Comparison of ENCODE assay signal across 29 cellular contexts in genomic region chr12:104434129-104434528, GRCh38.
"Had no signal": no experiment of that assay in that cellular context is flagged by ENCODE, and none has a peak within 500 bp of the region (broad histone marks: within the 10 kb centered on the region; RNA-seq: fewer than 3 reads in every experiment).

No MANE protein-coding gene starts in this region.

- H3K27me3 ChIP-seq: stomach, testis, thyroid gland, tibial artery, tibial nerve, transverse colon, upper lobe of left lung, upper lobe of right lung, uterus, vagina had no signal

- H3K27ac Mint-ChIP-seq: stimulated activated effector memory CD8-positive, alpha-beta T cell treated with anti-CD3 and anti-CD28 coated beads, Interleukin-12 subunit alpha, Interleukin-12 subunit beta, amount 100 ng/mL, for 72 hours; stimulated activated memory B cell treated with anti-CD40 and anti-IgM and Interleukin-4, amounts not matched to agents 10 μg/mL and 1 μg/mL and 100 μg/mL, for 72 hours; stimulated activated naive B cell treated with anti-CD40 and anti-IgM and Interleukin-4, amounts not matched to agents 10 μg/mL and 1 μg/mL and 100 μg/mL, for 72 hours; stimulated activated naive CD8-positive, alpha-beta T cell treated with anti-CD3 and anti-CD28 coated beads, Interleukin-15, amount 100 ng/mL, for 72 hours; stimulated activated naive CD8-positive, alpha-beta T cell treated with anti-CD3 and anti-CD28 coated beads, Interleukin-15, Interleukin-2, amounts not matched to agents 100 ng/mL and 50 ng/mL, for 24 hours; type B pancreatic cell had no signal

- H3K4me1 Mint-ChIP-seq: stimulated activated memory B cell treated with anti-CD40 and anti-IgM and Interleukin-4, amounts not matched to agents 10 μg/mL and 1 μg/mL and 100 μg/mL, for 72 hours; stimulated activated naive CD8-positive, alpha-beta T cell treated with anti-CD3 and anti-CD28 coated beads, Interleukin-15, amount 100 ng/mL, for 72 hours had no signal

- H3K4me3 ChIP-seq: stomach, suprapubic skin, testis, thoracic aorta, thyroid gland, tibial artery, tibial nerve, transverse colon, upper lobe of left lung, upper lobe of right lung, uterus, vagina had no signal

- FAIRE-seq: urothelium cell line had no signal

- ATAC-seq: stimulated activated effector memory CD8-positive, alpha-beta T cell treated with anti-CD3 and anti-CD28 coated beads, Interleukin-12 subunit alpha, Interleukin-12 subunit beta, amount 100 ng/mL, for 72 hours; stimulated activated memory B cell treated with anti-CD40 and anti-IgM and Interleukin-4, amounts not matched to agents 10 μg/mL and 1 μg/mL and 100 μg/mL, for 72 hours; stimulated activated naive B cell treated with anti-CD40 and anti-IgM and Interleukin-4, amounts not matched to agents 10 μg/mL and 1 μg/mL and 100 μg/mL, for 72 hours; stimulated activated naive CD8-positive, alpha-beta T cell treated with anti-CD3 and anti-CD28 coated beads, Interleukin-15, amount 100 ng/mL, for 72 hours; stimulated activated naive CD8-positive, alpha-beta T cell treated with anti-CD3 and anti-CD28 coated beads, Interleukin-15, Interleukin-2, amounts not matched to agents 100 U/mL and 50 U/mL, for 24 hours; upper lobe of right lung had no signal

- H3K4me1 ChIP-seq: suprapubic skin, testis, thyroid gland, tibial artery, tibial nerve, transverse colon, upper lobe of left lung, upper lobe of right lung, uterus, vagina had no signal

- H3K9me3 ChIP-seq: stomach, suprapubic skin, testis, thoracic aorta, thyroid gland, tibial artery, tibial nerve, transverse colon, upper lobe of left lung, upper lobe of right lung, uterus, vagina had no signal

- H3K36me3 ChIP-seq: stomach, suprapubic skin, thoracic aorta, thyroid gland, tibial artery, tibial nerve, transverse colon, upper lobe of left lung, upper lobe of right lung, uterus, vagina had no signal

- H3K27me3 Mint-ChIP-seq: stimulated activated memory B cell treated with anti-CD40 and anti-IgM and Interleukin-4, amounts not matched to agents 10 μg/mL and 1 μg/mL and 100 μg/mL, for 72 hours had no signal

- DNase-seq: stimulated activated CD4-positive, alpha-beta T cell treated with anti-CD3 and anti-CD28 coated beads, Interleukin-2, amount 100 ng/mL, for 48 hours; stimulated activated CD4-positive, alpha-beta T cell treated with anti-CD3 and anti-CD28 coated beads, Interleukin-4, amount 100 ng/mL, for 1 hour; stimulated activated CD4-positive, alpha-beta T cell treated with anti-CD3 and anti-CD28 coated beads, Interleukin-4, amount 100 ng/mL, for 24 hours; stimulated activated CD4-positive, alpha-beta T cell treated with anti-CD3 and anti-CD28 coated beads, Interleukin-4, amount 100 ng/mL, for 4 hours; stimulated activated CD8-positive, alpha-beta memory T cell treated with anti-CD3 and anti-CD28 coated beads, Interleukin-4, amount 100 ng/mL, for 48 hours; stimulated activated naive B cell treated with anti-CD40 and anti-IgM and Interleukin-4, amounts not matched to agents 10 μg/mL and 1 μg/mL and 100 μg/mL, for 72 hours; stimulated activated naive CD4-positive, alpha-beta T cell; stimulated activated naive CD4-positive, alpha-beta T cell treated with Interleukin-2 at 50 U/mL for 16 hours; stimulated activated naive CD8-positive, alpha-beta T cell treated with anti-CD3 and anti-CD28 coated beads, Interleukin-15, amount 100 ng/mL, for 72 hours; stimulated activated naive CD8-positive, alpha-beta T cell treated with anti-CD3 and anti-CD28 coated beads, Interleukin-15, Interleukin-2, amounts not matched to agents 100 U/mL and 50 U/mL, for 24 hours; stomach; substantia nigra; testis; thyroid gland; tibial artery; transverse colon; trophoblast cell; upper lobe of left lung; upper lobe of right lung; uterus had no signal

- H3K4me3 Mint-ChIP-seq: stimulated activated effector memory CD8-positive, alpha-beta T cell treated with anti-CD3 and anti-CD28 coated beads, Interleukin-12 subunit alpha, Interleukin-12 subunit beta, amount 100 ng/mL, for 72 hours; stimulated activated memory B cell treated with anti-CD40 and anti-IgM and Interleukin-4, amounts not matched to agents 10 μg/mL and 1 μg/mL and 100 μg/mL, for 72 hours; stimulated activated naive B cell treated with anti-CD40 and anti-IgM and Interleukin-4, amounts not matched to agents 10 μg/mL and 1 μg/mL and 100 μg/mL, for 72 hours; stimulated activated naive CD8-positive, alpha-beta T cell treated with anti-CD3 and anti-CD28 coated beads, Interleukin-15, amount 100 ng/mL, for 72 hours; stimulated activated naive CD8-positive, alpha-beta T cell treated with anti-CD3 and anti-CD28 coated beads, Interleukin-15, Interleukin-2, amounts not matched to agents 100 ng/mL and 50 ng/mL, for 24 hours; type B pancreatic cell had no signal

- H3K27ac ChIP-seq: stomach, suprapubic skin, testis, thoracic aorta, thyroid gland, tibial artery, tibial nerve, transverse colon, upper lobe of left lung, upper lobe of right lung, uterus, vagina had no signal

- H3K36me3 Mint-ChIP-seq: stimulated activated effector memory CD8-positive, alpha-beta T cell treated with anti-CD3 and anti-CD28 coated beads, Interleukin-12 subunit alpha, Interleukin-12 subunit beta, amount 100 ng/mL, for 72 hours; stimulated activated memory B cell treated with anti-CD40 and anti-IgM and Interleukin-4, amounts not matched to agents 10 μg/mL and 1 μg/mL and 100 μg/mL, for 72 hours; type B pancreatic cell had no signal

- H3K9me3 Mint-ChIP-seq: stimulated activated effector memory CD8-positive, alpha-beta T cell treated with anti-CD3 and anti-CD28 coated beads, Interleukin-12 subunit alpha, Interleukin-12 subunit beta, amount 100 ng/mL, for 72 hours; stimulated activated memory B cell treated with anti-CD40 and anti-IgM and Interleukin-4, amounts not matched to agents 10 μg/mL and 1 μg/mL and 100 μg/mL, for 72 hours; stimulated activated naive B cell treated with anti-CD40 and anti-IgM and Interleukin-4, amounts not matched to agents 10 μg/mL and 1 μg/mL and 100 μg/mL, for 72 hours; stimulated activated naive CD8-positive, alpha-beta T cell treated with anti-CD3 and anti-CD28 coated beads, Interleukin-15, amount 100 ng/mL, for 72 hours; stimulated activated naive CD8-positive, alpha-beta T cell treated with anti-CD3 and anti-CD28 coated beads, Interleukin-15, Interleukin-2, amounts not matched to agents 100 ng/mL and 50 ng/mL, for 24 hours; type B pancreatic cell had no signal
